35 cellular contexts compared by ENCODE assay signal in the genomic region with DNA sequence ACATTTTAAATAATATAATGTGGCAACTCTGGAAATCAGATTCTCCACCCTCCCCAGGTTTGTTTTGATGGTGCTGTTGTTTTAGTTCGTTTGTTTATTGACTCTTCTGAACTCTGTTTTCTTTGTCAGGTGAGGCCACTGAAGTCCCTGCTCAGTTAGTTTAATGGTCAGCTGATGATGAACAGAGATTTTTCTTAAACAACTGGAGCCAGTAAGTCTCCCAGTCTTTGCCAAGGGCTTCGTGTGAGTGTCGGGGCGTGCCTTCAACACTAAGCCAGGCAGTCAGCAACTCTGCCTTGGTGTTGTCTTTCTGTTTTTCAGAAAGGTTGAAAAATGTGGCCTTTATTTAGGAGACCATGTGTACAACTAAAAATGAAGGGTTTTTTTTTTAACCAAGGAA. TPM values are rescaled to one million over a fixed set of nuclear protein-coding genes. Genes with fewer than 3 reads are reported as not detected.
"Had no signal": no experiment of that assay in that cellular context is flagged by ENCODE, and none has a peak within 500 bp of the region (broad histone marks: within the 10 kb centered on the region; RNA-seq: fewer than 3 reads in every experiment).

No MANE protein-coding gene starts in this region.

- H3K36me3 ChIP-seq: SJCRH30, WERI-Rb-1 had no signal

- H3K27ac Mint-ChIP-seq: activated CD4-positive, alpha-beta memory T cell treated with anti-CD3 and anti-CD28 coated beads, Interleukin-2, amount 10 ng/mL, durations not matched to agents 7 days and 5 days; activated CD8-positive, alpha-beta memory T cell treated with anti-CD3 and anti-CD28 coated beads, Interleukin-2, amount 10 ng/mL, durations not matched to agents 7 days and 5 days; activated naive CD4-positive, alpha-beta T cell treated with anti-CD3 and anti-CD28 coated beads, Interleukin-2, amount 10 ng/mL, durations not matched to agents 7 days and 5 days; activated naive CD8-positive, alpha-beta T cell; activated naive CD8-positive, alpha-beta T cell treated with anti-CD3 and anti-CD28 coated beads, Interleukin-2, amount 50 U/mL, for 24 hours; brain had no signal

- H3K9me3 ChIP-seq: SJCRH30 had no signal

- H3K27ac ChIP-seq: SJCRH30, SK-N-MC, WERI-Rb-1 had no signal

- H3K4me3 ChIP-seq: SJCRH30, SK-N-MC had no signal

- H3K4me3 Mint-ChIP-seq: activated CD4-positive, alpha-beta memory T cell treated with anti-CD3 and anti-CD28 coated beads, Interleukin-2, amount 10 ng/mL, durations not matched to agents 7 days and 5 days; activated CD8-positive, alpha-beta memory T cell treated with anti-CD3 and anti-CD28 coated beads, Interleukin-2, amount 10 ng/mL, durations not matched to agents 7 days and 5 days; activated naive CD4-positive, alpha-beta T cell treated with anti-CD3 and anti-CD28 coated beads, Interleukin-2, amount 10 ng/mL, durations not matched to agents 7 days and 5 days; activated naive CD8-positive, alpha-beta T cell; activated naive CD8-positive, alpha-beta T cell treated with anti-CD3 and anti-CD28 coated beads, Interleukin-2, amount 50 U/mL, for 24 hours; brain had no signal

- H3K27me3 Mint-ChIP-seq: activated naive CD8-positive, alpha-beta T cell; brain had no signal

- H3K9me3 Mint-ChIP-seq: activated CD4-positive, alpha-beta memory T cell treated with anti-CD3 and anti-CD28 coated beads, Interleukin-2, amount 10 ng/mL, durations not matched to agents 7 days and 5 days; activated naive CD4-positive, alpha-beta T cell treated with anti-CD3 and anti-CD28 coated beads, Interleukin-2, amount 10 ng/mL, durations not matched to agents 7 days and 5 days; activated naive CD8-positive, alpha-beta T cell treated with anti-CD3 and anti-CD28 coated beads, Interleukin-2, amount 50 U/mL, for 24 hours had no signal

- H3K4me1 Mint-ChIP-seq: activated CD4-positive, alpha-beta memory T cell treated with anti-CD3 and anti-CD28 coated beads, Interleukin-2, amount 10 ng/mL, durations not matched to agents 7 days and 5 days; activated naive CD4-positive, alpha-beta T cell treated with anti-CD3 and anti-CD28 coated beads, Interleukin-2, amount 10 ng/mL, durations not matched to agents 7 days and 5 days had no signal

- DNase-seq: activated CD4-positive, alpha-beta memory T cell treated with anti-CD3 and anti-CD28 coated beads, Interleukin-2, amount 10 ng/mL, durations not matched to agents 7 days and 5 days; activated CD4-positive, alpha-beta T cell treated with anti-CD3 and anti-CD28 coated beads for 1 hour; activated CD4-positive, alpha-beta T cell treated with anti-CD3 and anti-CD28 coated beads for 48 hours; activated CD4-positive, CD25-positive, alpha-beta regulatory T cell; activated CD8-positive, alpha-beta memory T cell treated with anti-CD3 and anti-CD28 coated beads for 24 hours; activated CD8-positive, alpha-beta memory T cell treated with anti-CD3 and anti-CD28 coated beads, Interleukin-2, amount 10 ng/mL, durations not matched to agents 7 days and 5 days; activated CD8-positive, alpha-beta memory T cell treated with anti-CD3 and anti-CD28 coated beads, Interleukin-2, amount 50 U/mL, for 48 hours; activated effector memory CD4-positive, alpha-beta T cell treated with Interleukin-2 at 50 U/mL for 16 hours; activated naive CD4-positive, alpha-beta T cell treated with anti-CD3 and anti-CD28 coated beads, Interleukin-2, amount 10 ng/mL, durations not matched to agents 7 days and 5 days; activated naive CD8-positive, alpha-beta T cell treated with anti-CD3 and anti-CD28 coated beads, Interleukin-2, amount 50 U/mL, for 24 hours; activated T-cell treated with anti-CD3 and anti-CD28 coated beads, Interleukin-2, amount 50 U/mL, for 48 hours; anterior cingulate cortex; caudate nucleus; cerebellar nuclear complex; NCI-H1092 treated with DMSO at 0.1 percent for 48 hours; NCI-H1417; NCI-H187 treated with DMSO at 0.1 percent for 48 hours; NCI-H2081; NCI-H226; NCI-H526; NCI-H748 treated with DMSO at 0.1 percent for 48 hours; NK-92 treated with Interleukin-12 subunit alpha and Interleukin-12 subunit beta, amount 100 ng/mL, for 24 hours; OCI-M1; Right ventricle myocardium superior; SJCRH30; T1000; WERI-Rb-1 had no signal

- H3K27me3 ChIP-seq: SJCRH30 had no signal

- ATAC-seq: activated CD8-positive, alpha-beta memory T cell treated with anti-CD3 and anti-CD28 coated beads, Interleukin-2, amount 10 ng/mL, durations not matched to agents 7 days and 5 days; activated naive CD8-positive, alpha-beta T cell treated with anti-CD3 and anti-CD28 coated beads, Interleukin-2, amount 50 U/mL, for 24 hours had no signal

RNA-seq across cellular contexts. Expression of a gene that starts 58.9 kb away (rescaled TPM):
- total RNA-seq: activated CD4-positive, alpha-beta memory T cell treated with anti-CD3 and anti-CD28 coated beads, Interleukin-2, amount 10 ng/mL, durations not matched to agents 7 days and 5 days; activated CD8-positive, alpha-beta memory T cell treated with anti-CD3 and anti-CD28 coated beads, Interleukin-2, amount 10 ng/mL, durations not matched to agents 7 days and 5 days; bronchial epithelial cell; M059J; NCI-H460; SJCRH30; T-helper 1 cell treated with Interleukin-12 subunit alpha and Interleukin-12 subunit beta and Interleukin-4 antibody, amounts not matched to agents 30 ng/mL and 1 ng/mL, for 36 hours; T-helper 2 cell treated with Interferon-gamma antibody and Interleukin-4, amounts not matched to agents 100 ng/mL and 5 ng/mL, for 36 hours had no signal
